Comparison of ENCODE assay signal across 8 cellular contexts in genomic region chr12:105109465-105110212, GRCh38. TPM values are rescaled to one million over a fixed set of nuclear protein-coding genes. Genes with fewer than 3 reads are reported as not detected.
DNase-seq lines count a peak whose midpoint lies in the region; ATAC-seq and TF ChIP-seq lines count a peak whose summit lies in the region.

No MANE protein-coding gene starts in this region.

- DNase-seq in GM20000 (ENCODE audit: low spot score) = peak; percentile 51
- peak; percentile 50 for DNase-seq in MM.1S
- no peak for DNase-seq in osteocyte (ENCODE audit: extremely low spot score, unreplicated experiment)
- no peak for DNase-seq in inferior parietal cortex (ENCODE audit: extremely low spot score)

- no peak for ATAC-seq in HG02623 (IDR thresholded peaks at IDR 0.05; ENCODE audit: unreplicated experiment)
- ATAC-seq in GM18520 (IDR thresholded peaks at IDR 0.05; ENCODE audit: unreplicated experiment) = no peak

- peak overlapping the region; percentile 86 for H3K4me3 Mint-ChIP-seq in osteocyte (ENCODE audit: unreplicated experiment)

- peaks cover 10% of the 10 kb centered on the region; the same call in 1 of the 2 replicates for H3K9me3 ChIP-seq in BLaER1
- no peaks in the 10 kb centered on the region for H3K9me3 ChIP-seq in MM.1S (replicated peaks; ENCODE audit: insufficient read depth, low read length)
- peaks cover 0 to 3% of the 10 kb centered on the region in 2 donors for H3K9me3 ChIP-seq in duodenal mucosa (ENCODE audit: control insufficient read depth in 1 of 2, low read length in 2 of 2)

- H3K27ac ChIP-seq in BLaER1 (peak overlapping the region; percentile 97), MM.1S (ENCODE audit: low read length) (peak overlapping the region; percentile 43; the same call in 1 of the 2 replicates), duodenal mucosa (ENCODE audit: low read depth, low read length) (no peak overlapping the region)

- peaks cover 19% of the 10 kb centered on the region for H3K4me1 ChIP-seq in BLaER1
- H3K4me1 ChIP-seq in MM.1S (ENCODE audit: low read length) = peaks cover 17% of the 10 kb centered on the region
- peaks cover 16 to 23% of the 10 kb centered on the region in 2 donors for H3K4me1 ChIP-seq in duodenal mucosa (ENCODE audit: control insufficient read depth in 1 of 2, insufficient read depth in 2 of 2, low read length in 2 of 2)

- H3K27ac Mint-ChIP-seq in osteocyte (ENCODE audit: unreplicated experiment) = peak overlapping the region; percentile 88

- peaks cover 57% of the 10 kb centered on the region for H4K20me1 ChIP-seq in BLaER1
- H4K20me1 ChIP-seq in MM.1S (ENCODE audit: insufficient read depth, low read length) = peaks cover 3% of the 10 kb centered on the region; the same call in 1 of the 2 replicates

- H3K9me3 Mint-ChIP-seq in osteocyte (ENCODE audit: unreplicated experiment) = no peaks in the 10 kb centered on the region

- TF ChIP-seq CTCF in GM20000 (IDR thresholded peaks at IDR 0.05; ENCODE audit: extremely low read depth, missing control alignments) = no peak
- TF ChIP-seq CTCF in MM.1S (IDR thresholded peaks at IDR 0.05; ENCODE audit: low read length) = no peak
- TF ChIP-seq CTCF in osteocyte (IDR thresholded peaks at IDR 0.05) = no peak

- peaks cover 28% of the 10 kb centered on the region for H3K36me3 ChIP-seq in BLaER1
- peaks cover 4% of the 10 kb centered on the region; the same call in 1 of the 2 replicates for H3K36me3 ChIP-seq in MM.1S (replicated peaks; ENCODE audit: insufficient read depth, low read length)
- peaks cover 6 to 10% of the 10 kb centered on the region in 2 donors for H3K36me3 ChIP-seq in duodenal mucosa (ENCODE audit: control insufficient read depth in 1 of 2, insufficient read depth in 2 of 2, low read length in 2 of 2)

- H3K4me2 ChIP-seq in BLaER1 (peak overlapping the region; percentile 98), MM.1S (ENCODE audit: low read depth, low read length) (peak overlapping the region; percentile 58)

- peaks cover 65% of the 10 kb centered on the region for H3K79me2 ChIP-seq in MM.1S (ENCODE audit: low read length)

- H3K4me3 ChIP-seq in BLaER1 (peak overlapping the region; percentile 84), MM.1S (ENCODE audit: low read length) (peak overlapping the region; percentile 97), duodenal mucosa (ENCODE audit: low read depth in 1 of 2, low read length in 2 of 2) (peak overlapping the region; percentile 55 to 96)

- peaks cover 52% of the 10 kb centered on the region for H3K4me1 Mint-ChIP-seq in osteocyte (ENCODE audit: unreplicated experiment)

- H2AFZ ChIP-seq in MM.1S (ENCODE audit: low read length) = no peak overlapping the region

- H3K9ac ChIP-seq in BLaER1 (peak overlapping the region; percentile 94), MM.1S (ENCODE audit: low read length) (peak overlapping the region; percentile 44), duodenal mucosa (ENCODE audit: low read depth in 1 of 2, low read length in 2 of 2) (peak overlapping the region; percentile 13 to 19)

- peaks cover 23% of the 10 kb centered on the region for H3F3A ChIP-seq in MM.1S (ENCODE audit: insufficient read depth, low read length)

- H3K27me3 Mint-ChIP-seq in osteocyte (ENCODE audit: unreplicated experiment) = no peaks in the 10 kb centered on the region

- peaks cover 18% of the 10 kb centered on the region for H3K36me3 Mint-ChIP-seq in osteocyte (ENCODE audit: unreplicated experiment)

- H3K27me3 ChIP-seq in BLaER1 (no peaks in the 10 kb centered on the region), MM.1S (replicated peaks; ENCODE audit: insufficient read depth, low read length) (no peaks in the 10 kb centered on the region), duodenal mucosa (ENCODE audit: control insufficient read depth in 1 of 2, insufficient read depth in 2 of 2, low read length in 2 of 2) (no peaks in the 10 kb centered on the region)

- H3K9me2 ChIP-seq in MM.1S (replicated peaks; ENCODE audit: insufficient read depth, low read length) = no peaks in the 10 kb centered on the region

RNA-seq across cellular contexts. Expression of gene WASHC4, which starts 2.1 kb away (rescaled TPM):
- 69.1 and 73.2 TPM in 2 replicates for total RNA-seq in osteocyte

RNA-seq across cellular contexts. Expression of gene ALDH1L2, which starts 25.4 kb away (rescaled TPM):
- 85.5 and 90.5 TPM in 2 replicates for total RNA-seq in osteocyte

Comparison
In these comparisons a context has a peak if more than half of its experiments do, and no peak if none do; other contexts are left out.
1. H3K9ac ChIP-seq: peak in every context shown above with its lines; median percentile 94 in BLaER1; 44 in MM.1S; 16 in duodenal mucosa.
2. DNase-seq: peak in GM20000 (single experiment) and MM.1S (single experiment); none in osteocyte (single experiment) and inferior parietal cortex (single experiment).
3. Peak in every context shown above with its lines, with median percentiles within 50 percentile points of each other: H3K4me3 ChIP-seq.